In the genomic region with DNA sequence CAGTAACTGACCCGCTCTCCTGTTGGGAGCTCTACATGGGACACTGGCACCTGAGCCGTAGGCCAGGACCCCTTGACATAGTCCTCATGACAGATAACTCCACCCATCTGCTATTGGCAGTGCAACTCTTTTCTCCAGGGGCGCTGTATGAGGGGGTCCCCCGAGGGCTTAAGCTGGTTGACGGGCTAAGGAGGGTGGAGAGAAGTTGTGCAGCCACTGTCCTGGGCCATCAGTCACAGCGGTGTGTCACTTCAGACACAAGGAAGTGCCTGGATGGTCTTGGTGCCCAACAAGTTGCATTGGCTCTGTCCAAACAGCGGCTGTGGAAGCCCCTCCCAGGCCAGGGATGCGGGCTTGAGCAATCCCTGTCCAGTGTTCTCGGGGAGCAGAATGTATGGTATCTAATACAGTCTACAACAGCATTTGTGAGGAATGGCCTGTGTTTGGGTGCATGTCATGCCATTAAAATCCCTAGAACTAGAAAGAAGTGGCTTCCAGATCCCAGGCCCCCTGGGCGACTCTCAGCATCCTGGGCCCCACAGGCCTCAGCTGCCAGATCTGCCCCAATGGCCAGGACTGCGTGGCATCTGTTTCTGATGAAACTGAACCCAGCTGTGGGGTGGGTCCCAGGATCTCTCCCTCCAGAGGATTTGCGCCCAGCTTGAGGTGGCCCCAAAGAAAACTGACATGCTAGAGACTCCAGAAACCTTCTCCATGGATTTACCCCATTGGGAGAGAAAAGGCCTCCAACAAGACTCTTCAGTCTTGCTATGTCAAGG, we compare ENCODE assay signal across 25 cellular contexts.
"Had no signal": no experiment of that assay in that cellular context is flagged by ENCODE, and none has a peak within 500 bp of the region (broad histone marks: within the 10 kb centered on the region; RNA-seq: fewer than 3 reads in every experiment).

No MANE protein-coding gene starts in this region.

- H3K4me3 ChIP-seq: esophagus squamous epithelium, right lobe of liver, skin epidermis, thyroid gland, upper lobe of right lung had no signal

- H3K4me1 Mint-ChIP-seq: activated naive CD4-positive, alpha-beta T cell treated with anti-CD3 and anti-CD28 coated beads, Interleukin-2, amount 50 U/mL, for 24 hours; activated naive CD8-positive, alpha-beta T cell treated with anti-CD3 and anti-CD28 coated beads, Interleukin-2, amount 50 U/mL, for 24 hours; mesothelial cell of epicardium; naive B cell; neural crest cell; stimulated activated naive CD8-positive, alpha-beta T cell treated with anti-CD3 and anti-CD28 coated beads, Interleukin-15, amount 100 ng/mL, for 72 hours had no signal

- H3K9me3 Mint-ChIP-seq: activated CD8-positive, alpha-beta T cell treated with anti-CD3 and anti-CD28 coated beads for 36 hours; activated naive CD4-positive, alpha-beta T cell treated with anti-CD3 and anti-CD28 coated beads, Interleukin-2, amount 50 U/mL, for 24 hours; activated naive CD8-positive, alpha-beta T cell treated with anti-CD3 and anti-CD28 coated beads, Interleukin-2, amount 50 U/mL, for 24 hours; mesothelial cell of epicardium; naive B cell; stimulated activated memory B cell treated with anti-CD40 and anti-IgM and Interleukin-4, amounts not matched to agents 10 μg/mL and 1 μg/mL and 100 μg/mL, for 72 hours; stimulated activated naive CD8-positive, alpha-beta T cell treated with anti-CD3 and anti-CD28 coated beads, Interleukin-15, amount 100 ng/mL, for 72 hours had no signal

- H3K4me1 ChIP-seq: esophagus squamous epithelium, right lobe of liver, thyroid gland, upper lobe of right lung had no signal

- H3K27ac Mint-ChIP-seq: activated CD8-positive, alpha-beta T cell treated with anti-CD3 and anti-CD28 coated beads for 36 hours; activated naive CD4-positive, alpha-beta T cell treated with anti-CD3 and anti-CD28 coated beads, Interleukin-2, amount 50 U/mL, for 24 hours; activated naive CD8-positive, alpha-beta T cell treated with anti-CD3 and anti-CD28 coated beads, Interleukin-2, amount 50 U/mL, for 24 hours; mesothelial cell of epicardium; naive B cell; stimulated activated memory B cell treated with anti-CD40 and anti-IgM and Interleukin-4, amounts not matched to agents 10 μg/mL and 1 μg/mL and 100 μg/mL, for 72 hours; stimulated activated naive CD8-positive, alpha-beta T cell treated with anti-CD3 and anti-CD28 coated beads, Interleukin-15, amount 100 ng/mL, for 72 hours; T-helper 17 cell had no signal

- H3K27ac ChIP-seq: esophagus squamous epithelium, right lobe of liver, skin epidermis, thyroid gland, upper lobe of right lung had no signal

- H3K4me3 Mint-ChIP-seq: activated CD8-positive, alpha-beta T cell treated with anti-CD3 and anti-CD28 coated beads for 36 hours; activated naive CD4-positive, alpha-beta T cell treated with anti-CD3 and anti-CD28 coated beads, Interleukin-2, amount 50 U/mL, for 24 hours; activated naive CD8-positive, alpha-beta T cell treated with anti-CD3 and anti-CD28 coated beads, Interleukin-2, amount 50 U/mL, for 24 hours; mesothelial cell of epicardium; neural crest cell; stimulated activated memory B cell treated with anti-CD40 and anti-IgM and Interleukin-4, amounts not matched to agents 10 μg/mL and 1 μg/mL and 100 μg/mL, for 72 hours; stimulated activated naive CD8-positive, alpha-beta T cell treated with anti-CD3 and anti-CD28 coated beads, Interleukin-15, amount 100 ng/mL, for 72 hours; T-helper 17 cell had no signal

- H3K27me3 ChIP-seq: esophagus squamous epithelium, right lobe of liver, thyroid gland, upper lobe of right lung had no signal

- H3K36me3 Mint-ChIP-seq: mesothelial cell of epicardium had no signal

- H3K36me3 ChIP-seq: esophagus squamous epithelium, right lobe of liver, thyroid gland, upper lobe of right lung had no signal

- DNase-seq: activated CD4-positive, alpha-beta T cell treated with anti-CD3 and anti-CD28 coated beads for 1 hour; activated CD4-positive, alpha-beta T cell treated with anti-CD3 and anti-CD28 coated beads, Interleukin-2, amount 50 U/mL, for 1 hour; activated CD8-positive, alpha-beta T cell treated with anti-CD3 and anti-CD28 coated beads for 36 hours; activated naive CD8-positive, alpha-beta T cell treated with anti-CD3 and anti-CD28 coated beads, Interleukin-2, amount 50 U/mL, for 24 hours; activated T-cell treated with anti-CD3 and anti-CD28 coated beads, Interleukin-2, amount 50 U/mL, for 1 hour; amygdala; caudate nucleus; esophagus squamous epithelium; foreskin melanocyte; mammary epithelial cell; naive B cell; occipital lobe; right lobe of liver; SK-N-SH; stimulated activated CD4-positive, alpha-beta T cell treated with anti-CD3 and anti-CD28 coated beads, Interleukin-4, amount 100 ng/mL, for 24 hours; stimulated activated naive CD8-positive, alpha-beta T cell treated with anti-CD3 and anti-CD28 coated beads, Interleukin-15, amount 100 ng/mL, for 72 hours; substantia nigra; T-helper 17 cell; thyroid gland; upper lobe of right lung had no signal

- ATAC-seq: activated CD8-positive, alpha-beta T cell treated with anti-CD3 and anti-CD28 coated beads for 36 hours; activated naive CD8-positive, alpha-beta T cell treated with anti-CD3 and anti-CD28 coated beads, Interleukin-2, amount 50 U/mL, for 24 hours; right lobe of liver; stimulated activated memory B cell treated with anti-CD40 and anti-IgM and Interleukin-4, amounts not matched to agents 10 μg/mL and 1 μg/mL and 100 μg/mL, for 72 hours; stimulated activated naive CD8-positive, alpha-beta T cell treated with anti-CD3 and anti-CD28 coated beads, Interleukin-15, amount 100 ng/mL, for 72 hours; T-helper 17 cell; upper lobe of right lung had no signal

- H3K9me3 ChIP-seq: esophagus squamous epithelium, right lobe of liver, SK-N-SH, thyroid gland, upper lobe of right lung had no signal

- H3K27me3 Mint-ChIP-seq: activated CD8-positive, alpha-beta T cell treated with anti-CD3 and anti-CD28 coated beads for 36 hours; activated naive CD4-positive, alpha-beta T cell treated with anti-CD3 and anti-CD28 coated beads, Interleukin-2, amount 50 U/mL, for 24 hours; activated naive CD8-positive, alpha-beta T cell treated with anti-CD3 and anti-CD28 coated beads, Interleukin-2, amount 50 U/mL, for 24 hours; naive B cell; stimulated activated memory B cell treated with anti-CD40 and anti-IgM and Interleukin-4, amounts not matched to agents 10 μg/mL and 1 μg/mL and 100 μg/mL, for 72 hours; stimulated activated naive CD8-positive, alpha-beta T cell treated with anti-CD3 and anti-CD28 coated beads, Interleukin-15, amount 100 ng/mL, for 72 hours; T-helper 17 cell had no signal
